Comparison of ENCODE assay signal across 10 cellular contexts in genomic region chr14:68637106-68638021, GRCh38.
DNase-seq lines count a peak whose midpoint lies in the region; ATAC-seq, FAIRE-seq and TF ChIP-seq lines count a peak whose summit lies in the region.
"Had no signal": no experiment of that assay in that cellular context is flagged by ENCODE, and none has a peak within 500 bp of the region (broad histone marks: within the 10 kb centered on the region; RNA-seq: fewer than 3 reads in every experiment).

No MANE protein-coding gene starts in this region.

- H3K27me3 Mint-ChIP-seq in astrocyte (ENCODE audit: low read depth, unreplicated experiment) (no peaks in the 10 kb centered on the region), progenitor cell of endocrine pancreas (no peaks in the 10 kb centered on the region)

- H3K4me2 ChIP-seq in BLaER1 treated with 17β-estradiol and CSF1 and Interleukin-3, amounts not matched to agents 10 nM and 100 nM: peak overlapping the region; percentile 50 to 85 (median 72)
- peak overlapping the region; percentile 12 for H3K4me2 ChIP-seq in astrocyte (ENCODE audit: low read length)

- H3K36me3 Mint-ChIP-seq in astrocyte (ENCODE audit: low read depth, unreplicated experiment) (no peaks in the 10 kb centered on the region), progenitor cell of endocrine pancreas (ENCODE audit: insufficient read depth) (peaks cover 5% of the 10 kb centered on the region)

- H2AFZ ChIP-seq in astrocyte (ENCODE audit: low read depth, low read length): peak overlapping the region; percentile 58

- TF ChIP-seq CTCF in astrocyte (IDR thresholded peaks at IDR 0.05; ENCODE audit: insufficient read depth, low read depth, low read length): no peak
- no peak for TF ChIP-seq CTCF in left ventricle myocardium inferior (IDR thresholded peaks at IDR 0.05; ENCODE audit: borderline replicate concordance)
- no peak for TF ChIP-seq CTCF in progenitor cell of endocrine pancreas (IDR thresholded peaks at IDR 0.05; ENCODE audit: unreplicated experiment)

- no peaks in the 10 kb centered on the region for H4K20me1 ChIP-seq in BLaER1 treated with 17β-estradiol and CSF1 and Interleukin-3, amounts not matched to agents 10 nM and 100 nM
- no peaks in the 10 kb centered on the region for H4K20me1 ChIP-seq in astrocyte (ENCODE audit: insufficient read depth, low read length)

- peaks cover 60 to 86% (median 63%) of the 10 kb centered on the region in 10 experiments for H3K4me1 ChIP-seq in BLaER1 treated with 17β-estradiol and CSF1 and Interleukin-3, amounts not matched to agents 10 nM and 100 nM
- H3K4me1 ChIP-seq in astrocyte (ENCODE audit: insufficient read depth, low read length): peaks cover 12% of the 10 kb centered on the region
- peaks cover 57% of the 10 kb centered on the region for H3K4me1 ChIP-seq in left ventricle myocardium inferior

- no peak overlapping the region for H3K4me3 Mint-ChIP-seq in astrocyte (ENCODE audit: unreplicated experiment)
- no peak overlapping the region for H3K4me3 Mint-ChIP-seq in progenitor cell of endocrine pancreas (ENCODE audit: low read depth)

- intact Hi-C loops in left ventricle myocardium inferior (cut with micrococcal nuclease): no loop called here

- no peak overlapping the region for H3K4me3 ChIP-seq in BLaER1 treated with 17β-estradiol and CSF1 and Interleukin-3, amounts not matched to agents 10 nM and 100 nM
- no peak overlapping the region for H3K4me3 ChIP-seq in astrocyte (ENCODE audit: insufficient read depth, low read depth, low read length)
- no peak overlapping the region for H3K4me3 ChIP-seq in left ventricle myocardium inferior
- H3K4me3 ChIP-seq: MG63 had no signal

- ATAC-seq in HG03460 (IDR thresholded peaks at IDR 0.05; ENCODE audit: unreplicated experiment): no peak
- ATAC-seq in GM18867 (IDR thresholded peaks at IDR 0.05; ENCODE audit: unreplicated experiment): no peak

- no peak for TF ChIP-seq POLR2A in GM12892 (IDR thresholded peaks at IDR 0.05; ENCODE audit: low read depth, low read length)

- H3K27ac Mint-ChIP-seq in astrocyte (ENCODE audit: unreplicated experiment) (peak overlapping the region; percentile 53), progenitor cell of endocrine pancreas (no peak overlapping the region)

- no peaks in the 10 kb centered on the region for H3K27me3 ChIP-seq in BLaER1 treated with 17β-estradiol and CSF1 and Interleukin-3, amounts not matched to agents 10 nM and 100 nM
- H3K27me3 ChIP-seq in astrocyte (ENCODE audit: insufficient read depth, low read length): no peaks in the 10 kb centered on the region
- no peaks in the 10 kb centered on the region for H3K27me3 ChIP-seq in left ventricle myocardium inferior (ENCODE audit: low read depth)
- H3K27me3 ChIP-seq: MG63 had no signal

- H3K9me3 Mint-ChIP-seq in astrocyte (ENCODE audit: unreplicated experiment) (peaks cover 7% of the 10 kb centered on the region), progenitor cell of endocrine pancreas (ENCODE audit: low read depth) (peaks cover 16% of the 10 kb centered on the region)

- no peaks in the 10 kb centered on the region for H3K79me2 ChIP-seq in astrocyte (ENCODE audit: insufficient read depth, low read length)

- peaks cover 17 to 29% (median 24%) of the 10 kb centered on the region in 11 experiments for H3K9me3 ChIP-seq in BLaER1 treated with 17β-estradiol and CSF1 and Interleukin-3, amounts not matched to agents 10 nM and 100 nM (replicated peaks in 1 of 11)
- no peaks in the 10 kb centered on the region for H3K9me3 ChIP-seq in astrocyte (ENCODE audit: insufficient read depth, low read depth, low read length)
- peaks cover 23% of the 10 kb centered on the region for H3K9me3 ChIP-seq in left ventricle myocardium inferior (replicated peaks)

- H3K4me1 Mint-ChIP-seq in astrocyte (ENCODE audit: low read depth, unreplicated experiment) (peaks cover 5% of the 10 kb centered on the region), progenitor cell of endocrine pancreas (ENCODE audit: low read depth) (peaks cover 16% of the 10 kb centered on the region)

- peak overlapping the region; percentile 21 to 80 (median 62); a peak in 20 of 22 replicates for H3K9ac ChIP-seq in BLaER1 treated with 17β-estradiol and CSF1 and Interleukin-3, amounts not matched to agents 10 nM and 100 nM
- H3K9ac ChIP-seq in astrocyte (ENCODE audit: low read length): no peak overlapping the region

- no peak for FAIRE-seq in astrocyte (lab: Jason Lieb, UNC)
- FAIRE-seq in GM12892 (lab: Jason Lieb, UNC): no peak

- peak overlapping the region; percentile 54 to 95 (median 79) for H3K27ac ChIP-seq in BLaER1 treated with 17β-estradiol and CSF1 and Interleukin-3, amounts not matched to agents 10 nM and 100 nM
- H3K27ac ChIP-seq in astrocyte (ENCODE audit: low read depth, low read length) (no peak overlapping the region), left ventricle myocardium inferior (replicated peaks) (peak overlapping the region; percentile 80)

- DNase-seq in astrocyte (ENCODE audit: low read depth): peak; percentile 57
- DNase-seq in left ventricle myocardium inferior: peak; percentile 54
- peak; percentile 2 for DNase-seq in progenitor cell of endocrine pancreas (ENCODE audit: low spot score, unreplicated experiment)
- DNase-seq in SKM-1 (lab: John Stamatoyannopoulos, UW; ENCODE audit: unreplicated experiment): no peak
- DNase-seq in GM12892 (ENCODE audit: insufficient read length): no peak
- DNase-seq: cerebellar nuclear complex, MG63 had no signal

- H3K36me3 ChIP-seq in BLaER1 treated with 17β-estradiol and CSF1 and Interleukin-3, amounts not matched to agents 10 nM and 100 nM: peaks cover 0 to 11% (median 0%) of the 10 kb centered on the region in 11 experiments; a peak in 3 of 22 replicates
- no peaks in the 10 kb centered on the region for H3K36me3 ChIP-seq in astrocyte (ENCODE audit: insufficient read depth, low read length)
- H3K36me3 ChIP-seq in left ventricle myocardium inferior: no peaks in the 10 kb centered on the region
- H3K36me3 ChIP-seq: MG63 had no signal

Comparison
In these comparisons a context has a peak if more than half of its experiments do, and no peak if none do; other contexts are left out.
1. DNase-seq: peak in astrocyte (single experiment), left ventricle myocardium inferior (single experiment) and progenitor cell of endocrine pancreas (single experiment); none in SKM-1 (single experiment) and GM12892 (single experiment).